In genomic region chr6:75283907-75284284, GRCh38 we compare ENCODE assay signal across 8 cellular contexts. TPM values are rescaled to one million over a fixed set of nuclear protein-coding genes. Genes with fewer than 3 reads are reported as not detected.
A peak's percentile ranks its signal among the peaks of the same experiment; 100 is the strongest.
DNase-seq lines count a peak whose midpoint lies in the region; ATAC-seq and TF ChIP-seq lines count a peak whose summit lies in the region.

No MANE protein-coding gene starts in this region.

- CTCF ChIA-PET in Panc1 (lab: Charles Lee), result no interaction called here

- no peaks in the 10 kb centered on the region for H3F3A ChIP-seq in GM23338 (replicated peaks; ENCODE audit: low read depth)

- H3K27ac Mint-ChIP-seq in GM23338, result no peak overlapping the region

- no peaks in the 10 kb centered on the region for H3K9me3 Mint-ChIP-seq in GM23338

- H3K27ac ChIP-seq in GM23338 (ENCODE audit: low read depth) (peak overlapping the region; percentile 81), Panc1 (ENCODE audit: low read length) (peak overlapping the region; percentile 85), skeletal muscle tissue (ENCODE audit: low read depth, low read length) (peak overlapping the region; percentile 88)

- H3K27me3 Mint-ChIP-seq in GM23338 (ENCODE audit: insufficient read depth, low read depth, poor library complexity), result no peaks in the 10 kb centered on the region

- H3K9me2 ChIP-seq in GM23338 (ENCODE audit: insufficient read depth), result no peaks in the 10 kb centered on the region

- H3K79me2 ChIP-seq in GM23338 (replicated peaks; ENCODE audit: insufficient read depth), result peaks cover 56% of the 10 kb centered on the region

- H3K9me3 ChIP-seq in Panc1 (ENCODE audit: control insufficient read depth, insufficient read depth, low read depth, low read length) (no peaks in the 10 kb centered on the region), skeletal muscle tissue (ENCODE audit: control insufficient read depth in 3 of 3, low read length in 3 of 3) (no peaks in the 10 kb centered on the region)

- no peak overlapping the region for H2AFZ ChIP-seq in GM23338

- no peaks in the 10 kb centered on the region; the same call in 1 of the 2 replicates for H4K20me1 ChIP-seq in GM23338 (replicated peaks; ENCODE audit: insufficient read depth)

- in situ Hi-C loops in Panc1 (cut with HindIII; ENCODE audit: low pct_unique_long_range_greater_than_20kb, low sequenced_read_pairs), result no loop called here

- H3K36me3 ChIP-seq in GM23338 (ENCODE audit: insufficient read depth) (no peaks in the 10 kb centered on the region), Panc1 (ENCODE audit: control insufficient read depth, insufficient read depth, low read length) (no peaks in the 10 kb centered on the region; the same call in none of the 2 replicates), skeletal muscle tissue (ENCODE audit: control insufficient read depth in 3 of 3, insufficient read depth in 3 of 3, low read length in 3 of 3) (peaks cover 0 to 5% (median 0%) of the 10 kb centered on the region in 3 donors)

- no peaks in the 10 kb centered on the region for H3K36me3 Mint-ChIP-seq in GM23338 (ENCODE audit: low read depth)

- no peak for DNase-seq in GM23338 (ENCODE audit: low spot score)
- DNase-seq in Panc1 (ENCODE audit: low read depth, low spot score), result no peak
- DNase-seq in fibroblast of mammary gland (ENCODE audit: low read depth), result no peak
- no peak for DNase-seq in amygdala (lab: John Stamatoyannopoulos, UW)
- DNase-seq in EL, result no peak
- no peak for DNase-seq in AG08396 (ENCODE audit: low spot score)

- intact Hi-C loops in Panc1 (cut with micrococcal nuclease; ENCODE audit: unreplicated experiment), result no loop called here

- H3K4me2 ChIP-seq in GM23338, result peak overlapping the region; percentile 80

- TF ChIP-seq CTCF in GM23338 (conservative IDR thresholded peaks at IDR 0.05; ENCODE audit: low read depth in 2 of 2), result no peak
- no peak for TF ChIP-seq CTCF in Panc1 (IDR thresholded peaks at IDR 0.05)
- no peak for TF ChIP-seq CTCF in fibroblast of mammary gland (conservative IDR thresholded peaks at IDR 0.05; ENCODE audit: control insufficient read depth, insufficient read depth, low read depth, low read length)

- POLR2A ChIA-PET in Panc1 (lab: Charles Lee), result no interaction called here

- H3K27me3 ChIP-seq in GM23338 (ENCODE audit: insufficient read depth) (no peaks in the 10 kb centered on the region), Panc1 (ENCODE audit: control insufficient read depth, insufficient read depth, low read length) (no peaks in the 10 kb centered on the region), skeletal muscle tissue (ENCODE audit: control insufficient read depth in 3 of 3, insufficient read depth in 3 of 3, low read length in 3 of 3) (no peaks in the 10 kb centered on the region)

- no peak overlapping the region for H3K4me3 Mint-ChIP-seq in GM23338

- peak overlapping the region; percentile 94 to 98 (median 96) for H3K9ac ChIP-seq in skeletal muscle tissue (ENCODE audit: low read depth in 1 of 3, low read length in 3 of 3)

- BruUV-seq in Panc1 (replicated peaks; lab: Mats Ljungman, UMichigan), result no TSS peak

- peaks cover 26% of the 10 kb centered on the region for H3K4me1 Mint-ChIP-seq in GM23338

- peaks cover 36% of the 10 kb centered on the region for H3K4me1 ChIP-seq in GM23338 (ENCODE audit: insufficient read depth)
- peaks cover 29% of the 10 kb centered on the region for H3K4me1 ChIP-seq in Panc1 (ENCODE audit: control insufficient read depth, insufficient read depth, low read length)
- H3K4me1 ChIP-seq in skeletal muscle tissue (ENCODE audit: control insufficient read depth in 3 of 3, insufficient read depth in 3 of 3, low read length in 3 of 3), result peaks cover 5 to 29% (median 16%) of the 10 kb centered on the region in 3 donors

- H3K4me3 ChIP-seq in GM23338, result peak overlapping the region; percentile 86
- H3K4me3 ChIP-seq in Panc1 (ENCODE audit: low read depth in 2 of 2, low read length in 2 of 2), result peak overlapping the region; percentile 94
- H3K4me3 ChIP-seq in fibroblast of mammary gland (ENCODE audit: control insufficient read depth, low read depth, low read length), result peak overlapping the region; percentile 93
- H3K4me3 ChIP-seq in skeletal muscle tissue (ENCODE audit: low read length in 3 of 3), result peak overlapping the region; percentile 94 to 96 (median 96)

- no peak for ATAC-seq in GM23338
- no peak for ATAC-seq in Panc1
- ATAC-seq in GM18870 (IDR thresholded peaks at IDR 0.05; ENCODE audit: unreplicated experiment), result no peak

TF ChIP-seq in GM23338, 12 proteins besides CTCF, POLR2A, EP300 and RAD21 (continues in another document):
- TF ChIP-seq ZNF114 (CRISPR knock-in tag; IDR thresholded peaks at IDR 0.05), result no peak
- TF ChIP-seq NANOG (IDR thresholded peaks at IDR 0.05; ENCODE audit: borderline replicate concordance), result no peak
- TF ChIP-seq CREB1 (CRISPR knock-in tag; IDR thresholded peaks at IDR 0.05; ENCODE audit: low read depth), result no peak
- TF ChIP-seq EZH2phosphoT487 (IDR thresholded peaks at IDR 0.05; ENCODE audit: unreplicated experiment), result no peak
- no peak for TF ChIP-seq REST (IDR thresholded peaks at IDR 0.05; ENCODE audit: unreplicated experiment)
- no peak for TF ChIP-seq STAT1 (IDR thresholded peaks at IDR 0.05; ENCODE audit: unreplicated experiment)
- TF ChIP-seq EZH2 (IDR thresholded peaks at IDR 0.05; ENCODE audit: low read depth, unreplicated experiment), result no peak
- no peak for TF ChIP-seq ZNF331 (CRISPR knock-in tag; IDR thresholded peaks at IDR 0.05; ENCODE audit: low read depth)
- TF ChIP-seq POLR2AphosphoS5 (IDR thresholded peaks at IDR 0.05; ENCODE audit: low read depth), result no peak

RNA-seq across cellular contexts. Expression of gene TMEM30A, which starts 0.7 kb away (rescaled TPM):
- 99.9 and 101 TPM in 2 replicates for total RNA-seq in GM23338 (2014; rRNA removed; shearing (Covaris generic))
- polyA plus RNA-seq in GM23338 (2016; fragmentation: Nextera tagmentation; extraction: Ambion mirVana), result 52.6 and 61.7 TPM in 2 replicates
- total RNA-seq in Panc1 (2021; ENCODE audit: unreplicated experiment), result 130 TPM
- 43.5 TPM for polyA plus RNA-seq in Panc1 (2012; ENCODE audit: insufficient read length)
- 63.7 TPM for total RNA-seq in skeletal muscle tissue

RNA-seq across cellular contexts. Expression of gene COX7A2, which starts 40.3 kb away (rescaled TPM):
- 93.7 and 109 TPM in 2 replicates for total RNA-seq in GM23338 (2014; rRNA removed; shearing (Covaris generic))
- polyA plus RNA-seq in GM23338 (2016; fragmentation: Nextera tagmentation; extraction: Ambion mirVana), result 963 and 996 TPM in 2 replicates
- total RNA-seq in Panc1 (2021; ENCODE audit: unreplicated experiment) (707 TPM), skeletal muscle tissue (280 TPM)
- 412 TPM for polyA plus RNA-seq in Panc1 (2012; ENCODE audit: insufficient read length)
